1 cellular context compared by ENCODE assay signal in genomic region chr7:30460246-30460633, GRCh38.
TF ChIP-seq lines count a peak whose summit lies in the region.

No MANE protein-coding gene starts in this region.

TF ChIP-seq in IMR-90, 13 proteins besides CTCF, POLR2A, EP300 and RAD21 (continued from another document):
- TF ChIP-seq ELK1 (IDR thresholded peaks at IDR 0.05; ENCODE audit: borderline replicate concordance, low read depth, low read length): no peak
- TF ChIP-seq FOS (IDR thresholded peaks at IDR 0.05; ENCODE audit: low read depth, low read length): no peak
- no peak for TF ChIP-seq CHD1 (IDR thresholded peaks at IDR 0.05; ENCODE audit: low read depth, low read length)
- TF ChIP-seq MAZ (IDR thresholded peaks at IDR 0.05; ENCODE audit: borderline replicate concordance, low read depth, low read length): no peak
- no peak for TF ChIP-seq NFE2L2 (IDR thresholded peaks at IDR 0.05; ENCODE audit: low read depth, low read length)
- no peak for TF ChIP-seq RFX5 (IDR thresholded peaks at IDR 0.05; ENCODE audit: low read depth, low read length)
- TF ChIP-seq BHLHE40 (IDR thresholded peaks at IDR 0.05; ENCODE audit: low read depth, low read length): no peak
- no peak for TF ChIP-seq USF2 (IDR thresholded peaks at IDR 0.05; ENCODE audit: low read depth, low read length)
TF ChIP-seq in IMR-90: peak in this region for 0.
